In genomic region chr4:85557016-85557901, GRCh38 we compare ENCODE assay signal across 1 cellular context.
TF ChIP-seq lines count a peak whose summit lies in the region.

No MANE protein-coding gene starts in this region.

TF ChIP-seq in GM23338, 12 proteins besides CTCF, POLR2A, EP300 and RAD21:
- TF ChIP-seq ZNF462 (CRISPR knock-in tag; IDR thresholded peaks at IDR 0.05) (no peak), POLR2AphosphoS5 (IDR thresholded peaks at IDR 0.05; ENCODE audit: low read depth) (no peak), STAT1 (IDR thresholded peaks at IDR 0.05; ENCODE audit: unreplicated experiment) (no peak), EZH2 (IDR thresholded peaks at IDR 0.05; ENCODE audit: low read depth, unreplicated experiment) (no peak), REST (IDR thresholded peaks at IDR 0.05; ENCODE audit: unreplicated experiment) (no peak), JUNB (IDR thresholded peaks at IDR 0.05; ENCODE audit: unreplicated experiment) (no peak)
TF ChIP-seq in GM23338: peak in this region for 0.
